Comparison of ENCODE assay signal across 8 cellular contexts in genomic region chr22:31313366-31314147, GRCh38. TPM values are rescaled to one million over a fixed set of nuclear protein-coding genes. Genes with fewer than 3 reads are reported as not detected.
A peak's percentile ranks its signal among the peaks of the same experiment; 100 is the strongest.
DNase-seq lines count a peak whose midpoint lies in the region; ATAC-seq and TF ChIP-seq lines count a peak whose summit lies in the region.

No MANE protein-coding gene starts in this region.

- CTCF ChIA-PET in GM10248 (lab: Yijun Ruan, JAX): interaction anchor here (0.9 to 6.5 kb wide), 40 partner anchors 8 to 317 kb away, joined by 3 to 84 read pairs (median 4); partner anchors contain the start of genes LIMK2, PATZ1, PIK3IP1 and SELENOM

- no peaks in the 10 kb centered on the region for H3K27me3 ChIP-seq in spleen (replicated peaks in 1 of 7)

- TF ChIP-seq POLR2A in spleen (IDR thresholded peaks at IDR 0.05) (no peak), GM18505 (IDR thresholded peaks at IDR 0.05; ENCODE audit: borderline replicate concordance, extremely low read depth, insufficient read depth, insufficient read length) (no peak)

- peaks cover 0 to 8% (median 0%) of the 10 kb centered on the region in 6 donors for H3K36me3 ChIP-seq in spleen

- POLR2A ChIA-PET in GM10248 (lab: Yijun Ruan, JAX): no interaction called here

- ATAC-seq in GM18505 (IDR thresholded peaks at IDR 0.05; ENCODE audit: unreplicated experiment): no peak

- peaks cover 0 to 16% (median 11%) of the 10 kb centered on the region in 6 donors for H3K4me1 ChIP-seq in spleen

- peaks cover 0 to 9% (median 6%) of the 10 kb centered on the region in 8 donors for H3K9me3 ChIP-seq in spleen

- DNase-seq in GM10248 (ENCODE audit: extremely low spot score) (peak; percentile 65), NCI-H1694 treated with DMSO at 0.1 percent for 48 hours (lab: John Stamatoyannopoulos, UW) (peak; percentile 3), cerebellar cortex (ENCODE audit: low spot score) (peak; percentile 84), iris pigment epithelial cell (ENCODE audit: low read depth) (peak; percentile 48), spleen (peak; percentile 81), OCI-M2 (lab: John Stamatoyannopoulos, UW; ENCODE audit: unreplicated experiment) (no peak)
- peak; percentile 29 to 50 (median 40) for DNase-seq in activated CD4-positive, CD25-positive, alpha-beta regulatory T cell (lab: John Stamatoyannopoulos, UW)

- WGBS in spleen, 5 donors: 33 to 49% (median 39%) methylated on average over 6 of the region's 6 CpGs

- intact Hi-C loops in spleen (cut with DNase I; ENCODE audit: low total_unique reads): no loop called here

- H3K27ac ChIP-seq in spleen: peak overlapping the region in 2 of 8 donors; percentile 31 to 35

- H3K4me3 ChIP-seq in spleen: no peak overlapping the region

- peak; percentile 89 for TF ChIP-seq CTCF in GM10248 (IDR thresholded peaks at IDR 0.05; ENCODE audit: control extremely low read depth, extremely low read depth, low read depth, missing control alignments)
- TF ChIP-seq CTCF in spleen (IDR thresholded peaks at IDR 0.05 in 8 of 11, conservative IDR thresholded peaks at IDR 0.05 in 3 of 11): peak; percentile 77 to 93 (median 88)

RNA-seq across cellular contexts. Expression of gene PIK3IP1, which starts 21.3 kb away (rescaled TPM):
- total RNA-seq in spleen: 100 to 1,000 TPM in 5 of 7 donors, 10 to 100 TPM in 2; 36.6 to 152 (median 104) TPM
- polyA plus RNA-seq in spleen: 10 to 100 TPM; 36.1 to 94.7 (median 40.6) TPM

RNA-seq across cellular contexts. Expression of gene PATZ1, which starts 32.6 kb away (rescaled TPM):
- 10 to 100 TPM; 24.7 to 36.9 (median 33.4) TPM for total RNA-seq in spleen
- 10 to 100 TPM; 19.8 to 25.6 (median 20.6) TPM for polyA plus RNA-seq in spleen
